Comparison of ENCODE assay signal across 8 cellular contexts in the genomic region with DNA sequence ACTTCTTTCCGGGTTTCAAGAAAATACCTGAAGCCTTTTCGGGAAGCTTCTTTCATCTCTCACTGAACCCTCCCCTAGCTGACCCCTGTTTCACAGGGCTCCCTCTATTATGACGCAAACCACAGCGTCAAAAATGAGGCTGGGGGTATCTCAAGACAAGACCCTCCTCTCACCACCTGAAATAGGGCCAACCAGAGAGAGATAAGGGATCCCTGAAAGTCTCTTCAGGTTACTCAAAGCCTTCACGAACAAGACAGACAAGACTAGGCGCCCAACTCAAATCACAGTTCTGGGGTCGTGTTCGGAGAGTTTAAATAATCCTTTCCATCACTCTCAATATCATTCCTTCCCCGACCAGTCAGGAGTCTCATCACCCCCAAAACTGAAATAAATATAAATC. TPM values are rescaled to one million over a fixed set of nuclear protein-coding genes. Genes with fewer than 3 reads are reported as not detected.
DNase-seq lines count a peak whose midpoint lies in the region; TF ChIP-seq lines count a peak whose summit lies in the region.

No MANE protein-coding gene starts in this region.

- H3K27me3 ChIP-seq in MG63: no peaks in the 10 kb centered on the region
- no peaks in the 10 kb centered on the region for H3K27me3 ChIP-seq in duodenal mucosa (ENCODE audit: control insufficient read depth in 1 of 2, insufficient read depth in 2 of 2, low read length in 2 of 2)
- no peaks in the 10 kb centered on the region for H3K27me3 ChIP-seq in neural cell (ENCODE audit: insufficient read depth, low read depth, low read length)

- peaks cover 5% of the 10 kb centered on the region for H3F3A ChIP-seq in neural cell (ENCODE audit: insufficient read depth, low read length, poor library complexity, severe bottlenecking)

- H2AFZ ChIP-seq in neural cell (ENCODE audit: low read depth, low read length): peak overlapping the region; percentile 40

- no peak for TF ChIP-seq RAD21 in neural cell (conservative IDR thresholded peaks at IDR 0.05)

- no peaks in the 10 kb centered on the region for H3K79me2 ChIP-seq in neural cell (replicated peaks; ENCODE audit: insufficient read depth, low read length)

- peaks cover 7 to 10% of the 10 kb centered on the region in 2 donors for H3K4me1 ChIP-seq in duodenal mucosa (ENCODE audit: control insufficient read depth in 1 of 2, insufficient read depth in 2 of 2, low read length in 2 of 2)

- no peaks in the 10 kb centered on the region for H4K20me1 ChIP-seq in neural cell (ENCODE audit: insufficient read depth)

- DNase-seq in MG63 (no peak), GM10266 (ENCODE audit: extremely low spot score) (no peak), NCI-H82 (lab: John Stamatoyannopoulos, UW) (no peak), activated gamma-delta T cell treated with Interleukin-2 at 50 U/mL for 16 hours (no peak), DMS153 treated with DMSO at 0.1 percent for 48 hours (lab: John Stamatoyannopoulos, UW; ENCODE audit: unreplicated experiment) (no peak)

- no peaks in the 10 kb centered on the region for H3K9me2 ChIP-seq in neural cell (ENCODE audit: insufficient read depth, low read length)

- H3K4me3 ChIP-seq in MG63 (peak overlapping the region; percentile 82), duodenal mucosa (ENCODE audit: low read depth in 1 of 2, low read length in 2 of 2) (peak overlapping the region; percentile 73 to 83), neural cell (ENCODE audit: low read length) (peak overlapping the region; percentile 84)

- TF ChIP-seq CTCF in C4-2B (conservative IDR thresholded peaks at IDR 0.05) (peak; percentile 1; the same call in 1 of the 2 replicates), neural cell (IDR thresholded peaks at IDR 0.05; ENCODE audit: poor library complexity, severe bottlenecking) (no peak), GM10266 (IDR thresholded peaks at IDR 0.05; ENCODE audit: control insufficient read depth, insufficient read depth, low read depth, missing control alignments) (no peak)

- H3K27ac ChIP-seq in C4-2B (peak overlapping the region; percentile 99), duodenal mucosa (ENCODE audit: low read depth, low read length) (no peak overlapping the region), neural cell (ENCODE audit: low read length) (peak overlapping the region; percentile 86)

- no peaks in the 10 kb centered on the region for H3K9me3 ChIP-seq in MG63
- no peaks in the 10 kb centered on the region for H3K9me3 ChIP-seq in duodenal mucosa (ENCODE audit: control insufficient read depth in 1 of 2, low read length in 2 of 2)
- no peaks in the 10 kb centered on the region for H3K9me3 ChIP-seq in neural cell (ENCODE audit: low read length)

- H3K4me2 ChIP-seq in neural cell (ENCODE audit: low read length): no peak overlapping the region

- no peak for TF ChIP-seq EP300 in neural cell (conservative IDR thresholded peaks at IDR 0.05; ENCODE audit: poor library complexity, severe bottlenecking)

- H3K9ac ChIP-seq in duodenal mucosa (ENCODE audit: low read depth in 1 of 2, low read length in 2 of 2) (peak overlapping the region; percentile 77 to 83), neural cell (ENCODE audit: low read length) (peak overlapping the region; percentile 79)

- H3K36me3 ChIP-seq in MG63 (peaks cover 3% of the 10 kb centered on the region; the same call in 1 of the 2 replicates), duodenal mucosa (ENCODE audit: control insufficient read depth in 1 of 2, insufficient read depth in 2 of 2, low read length in 2 of 2) (peaks cover 0 to 12% of the 10 kb centered on the region in 2 donors), neural cell (ENCODE audit: insufficient read depth, low read length) (no peaks in the 10 kb centered on the region)

TF ChIP-seq in neural cell, 6 proteins besides CTCF, POLR2A, EP300 and RAD21:
- TF ChIP-seq EZH2 (IDR thresholded peaks at IDR 0.05; ENCODE audit: borderline replicate concordance, insufficient read depth, low read length, poor library complexity, severe bottlenecking) (no peak), TAF1 (IDR thresholded peaks at IDR 0.05; ENCODE audit: low read depth) (no peak), SMC3 (conservative IDR thresholded peaks at IDR 0.05; ENCODE audit: poor library complexity) (no peak), MXI1 (conservative IDR thresholded peaks at IDR 0.05; ENCODE audit: poor library complexity, severe bottlenecking) (no peak), POLR2AphosphoS5 (IDR thresholded peaks at IDR 0.05) (no peak)
- TF ChIP-seq, protein P1, sequence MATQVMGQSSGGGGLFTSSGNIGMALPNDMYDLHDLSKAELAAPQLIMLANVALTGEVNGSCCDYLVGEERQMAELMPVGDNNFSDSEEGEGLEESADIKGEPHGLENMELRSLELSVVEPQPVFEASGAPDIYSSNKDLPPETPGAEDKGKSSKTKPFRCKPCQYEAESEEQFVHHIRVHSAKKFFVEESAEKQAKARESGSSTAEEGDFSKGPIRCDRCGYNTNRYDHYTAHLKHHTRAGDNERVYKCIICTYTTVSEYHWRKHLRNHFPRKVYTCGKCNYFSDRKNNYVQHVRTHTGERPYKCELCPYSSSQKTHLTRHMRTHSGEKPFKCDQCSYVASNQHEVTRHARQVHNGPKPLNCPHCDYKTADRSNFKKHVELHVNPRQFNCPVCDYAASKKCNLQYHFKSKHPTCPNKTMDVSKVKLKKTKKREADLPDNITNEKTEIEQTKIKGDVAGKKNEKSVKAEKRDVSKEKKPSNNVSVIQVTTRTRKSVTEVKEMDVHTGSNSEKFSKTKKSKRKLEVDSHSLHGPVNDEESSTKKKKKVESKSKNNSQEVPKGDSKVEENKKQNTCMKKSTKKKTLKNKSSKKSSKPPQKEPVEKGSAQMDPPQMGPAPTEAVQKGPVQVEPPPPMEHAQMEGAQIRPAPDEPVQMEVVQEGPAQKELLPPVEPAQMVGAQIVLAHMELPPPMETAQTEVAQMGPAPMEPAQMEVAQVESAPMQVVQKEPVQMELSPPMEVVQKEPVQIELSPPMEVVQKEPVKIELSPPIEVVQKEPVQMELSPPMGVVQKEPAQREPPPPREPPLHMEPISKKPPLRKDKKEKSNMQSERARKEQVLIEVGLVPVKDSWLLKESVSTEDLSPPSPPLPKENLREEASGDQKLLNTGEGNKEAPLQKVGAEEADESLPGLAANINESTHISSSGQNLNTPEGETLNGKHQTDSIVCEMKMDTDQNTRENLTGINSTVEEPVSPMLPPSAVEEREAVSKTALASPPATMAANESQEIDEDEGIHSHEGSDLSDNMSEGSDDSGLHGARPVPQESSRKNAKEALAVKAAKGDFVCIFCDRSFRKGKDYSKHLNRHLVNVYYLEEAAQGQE (IDR thresholded peaks at IDR 0.05; ENCODE audit: borderline replicate concordance): no peak

RNA-seq across cellular contexts. Expression of a gene that starts 1.2 kb away (rescaled TPM):
- 4.0 and 6.7 TPM in 2 replicates for total RNA-seq in MG63 (2014; rRNA removed; shearing (Covaris generic); ENCODE audit: low replicate concordance)
- 9.8 and 10.2 TPM in 2 replicates for polyA plus RNA-seq in neural cell
- polyA minus RNA-seq in neural cell: 41.1 and 42.6 TPM in 2 replicates
